ENCODE assay signal across 29 cellular contexts in the genomic region with DNA sequence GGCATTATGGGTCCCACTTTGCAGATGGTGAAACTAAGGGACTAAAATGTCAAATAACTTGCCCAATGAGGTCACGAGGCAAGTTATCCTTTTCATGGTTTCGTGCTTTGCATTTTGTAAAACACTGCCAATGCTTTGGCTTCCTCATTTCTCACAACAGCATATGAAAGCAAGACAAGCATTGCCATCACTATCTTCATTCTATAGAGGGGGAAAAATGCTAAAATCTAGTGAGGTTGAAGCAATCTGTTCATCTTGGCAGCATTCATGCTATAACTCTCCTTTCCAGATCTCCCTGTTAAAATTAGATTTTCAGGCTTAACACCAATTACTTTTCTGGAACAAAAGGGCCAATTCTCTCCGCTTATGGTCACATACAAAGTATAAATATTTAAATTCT. TPM values are rescaled to one million over a fixed set of nuclear protein-coding genes. Genes with fewer than 3 reads are reported as not detected.
"Had no signal": no experiment of that assay in that cellular context is flagged by ENCODE, and none has a peak within 500 bp of the region (broad histone marks: within the 10 kb centered on the region; RNA-seq: fewer than 3 reads in every experiment).

No MANE protein-coding gene starts in this region.

- H3K4me1 Mint-ChIP-seq: activated CD4-positive, alpha-beta memory T cell treated with anti-CD3 and anti-CD28 coated beads, Interleukin-2, amount 10 ng/mL, durations not matched to agents 7 days and 5 days; activated CD4-positive, alpha-beta T cell treated with anti-CD3 and anti-CD28 coated beads, Interleukin-2, amount 10 ng/mL, durations not matched to agents 7 days and 5 days; activated naive CD4-positive, alpha-beta T cell treated with anti-CD3 and anti-CD28 coated beads, Interleukin-2, amount 10 ng/mL, durations not matched to agents 7 days and 5 days; central memory CD8-positive, alpha-beta T cell; stimulated activated effector memory CD8-positive, alpha-beta T cell treated with anti-CD3 and anti-CD28 coated beads, Interleukin-12 subunit alpha, Interleukin-12 subunit beta, amount 100 ng/mL, for 72 hours; T-helper 17 cell had no signal

- H3K27me3 Mint-ChIP-seq: activated T-cell treated with anti-CD3 and anti-CD28 coated beads, Interleukin-2, amount 50 U/mL, for 24 hours; central memory CD8-positive, alpha-beta T cell had no signal

- H3K9me3 Mint-ChIP-seq: activated CD4-positive, alpha-beta memory T cell treated with anti-CD3 and anti-CD28 coated beads, Interleukin-2, amount 10 ng/mL, durations not matched to agents 7 days and 5 days; activated CD4-positive, alpha-beta T cell treated with anti-CD3 and anti-CD28 coated beads, Interleukin-2, amount 10 ng/mL, durations not matched to agents 7 days and 5 days; activated naive CD4-positive, alpha-beta T cell treated with anti-CD3 and anti-CD28 coated beads, Interleukin-2, amount 10 ng/mL, durations not matched to agents 7 days and 5 days; activated T-cell treated with anti-CD3 and anti-CD28 coated beads, Interleukin-2, amount 50 U/mL, for 24 hours; central memory CD8-positive, alpha-beta T cell; mesothelial cell of epicardium; naive thymus-derived CD4-positive, alpha-beta T cell; neural crest cell; stimulated activated effector memory CD8-positive, alpha-beta T cell treated with anti-CD3 and anti-CD28 coated beads, Interleukin-12 subunit alpha, Interleukin-12 subunit beta, amount 100 ng/mL, for 72 hours; stimulated activated naive CD8-positive, alpha-beta T cell treated with anti-CD3 and anti-CD28 coated beads, Interleukin-15, Interleukin-2, amounts not matched to agents 100 ng/mL and 50 ng/mL, for 24 hours; WTC11 had no signal

- FAIRE-seq: colon, small intestine had no signal

- H3K4me2 ChIP-seq: hepatocyte had no signal

- H2AFZ ChIP-seq: hepatocyte, parathyroid adenoma had no signal

- H3K9ac ChIP-seq: parathyroid adenoma had no signal

- H3K4me3 Mint-ChIP-seq: activated CD4-positive, alpha-beta memory T cell treated with anti-CD3 and anti-CD28 coated beads, Interleukin-2, amount 10 ng/mL, durations not matched to agents 7 days and 5 days; activated CD4-positive, alpha-beta T cell treated with anti-CD3 and anti-CD28 coated beads, Interleukin-2, amount 10 ng/mL, durations not matched to agents 7 days and 5 days; activated naive CD4-positive, alpha-beta T cell treated with anti-CD3 and anti-CD28 coated beads, Interleukin-2, amount 10 ng/mL, durations not matched to agents 7 days and 5 days; activated T-cell treated with anti-CD3 and anti-CD28 coated beads, Interleukin-2, amount 50 U/mL, for 24 hours; central memory CD8-positive, alpha-beta T cell; mesothelial cell of epicardium; naive thymus-derived CD4-positive, alpha-beta T cell; neural crest cell; stimulated activated effector memory CD8-positive, alpha-beta T cell treated with anti-CD3 and anti-CD28 coated beads, Interleukin-12 subunit alpha, Interleukin-12 subunit beta, amount 100 ng/mL, for 72 hours; stimulated activated naive CD8-positive, alpha-beta T cell treated with anti-CD3 and anti-CD28 coated beads, Interleukin-15, Interleukin-2, amounts not matched to agents 100 ng/mL and 50 ng/mL, for 24 hours; T-helper 17 cell; WTC11 had no signal

- H3K27ac ChIP-seq: hepatocyte, parathyroid adenoma, psoas muscle, sigmoid colon had no signal

- H3K36me3 ChIP-seq: breast epithelium, gastroesophageal sphincter, sigmoid colon, tibial nerve had no signal

- H3K9me3 ChIP-seq: breast epithelium, gastroesophageal sphincter, psoas muscle, sigmoid colon, tibial nerve had no signal

- H3K27me3 ChIP-seq: breast epithelium, gastroesophageal sphincter, hepatocyte, sigmoid colon, tibial nerve had no signal

- H3K4me1 ChIP-seq: breast epithelium, parathyroid adenoma, psoas muscle, sigmoid colon had no signal

- H3K79me2 ChIP-seq: hepatocyte, parathyroid adenoma had no signal

- H3K4me3 ChIP-seq: breast epithelium, gastroesophageal sphincter, hepatocyte, psoas muscle, sigmoid colon, tibial nerve had no signal

- H3K27ac Mint-ChIP-seq: activated CD4-positive, alpha-beta memory T cell treated with anti-CD3 and anti-CD28 coated beads, Interleukin-2, amount 10 ng/mL, durations not matched to agents 7 days and 5 days; activated CD4-positive, alpha-beta T cell treated with anti-CD3 and anti-CD28 coated beads, Interleukin-2, amount 10 ng/mL, durations not matched to agents 7 days and 5 days; activated naive CD4-positive, alpha-beta T cell treated with anti-CD3 and anti-CD28 coated beads, Interleukin-2, amount 10 ng/mL, durations not matched to agents 7 days and 5 days; activated T-cell treated with anti-CD3 and anti-CD28 coated beads, Interleukin-2, amount 50 U/mL, for 24 hours; mesothelial cell of epicardium; stimulated activated effector memory CD8-positive, alpha-beta T cell treated with anti-CD3 and anti-CD28 coated beads, Interleukin-12 subunit alpha, Interleukin-12 subunit beta, amount 100 ng/mL, for 72 hours; stimulated activated naive CD8-positive, alpha-beta T cell treated with anti-CD3 and anti-CD28 coated beads, Interleukin-15, Interleukin-2, amounts not matched to agents 100 ng/mL and 50 ng/mL, for 24 hours; T-helper 17 cell; WTC11 had no signal

- DNase-seq: activated CD4-positive, alpha-beta memory T cell treated with anti-CD3 and anti-CD28 coated beads, Interleukin-2, amount 10 ng/mL, durations not matched to agents 7 days and 5 days; activated CD4-positive, alpha-beta T cell treated with anti-CD3 and anti-CD28 coated beads for 1 hour; activated CD8-positive, alpha-beta memory T cell treated with anti-CD3 and anti-CD28 coated beads, Interleukin-2, amount 50 U/mL, for 48 hours; activated gamma-delta T cell; activated T-cell treated with anti-CD3 and anti-CD28 coated beads, Interleukin-2, amount 50 U/mL, for 24 hours; amniotic stem cell; effector CD8-positive, alpha-beta T cell; psoas muscle; sigmoid colon; stimulated activated CD4-positive, alpha-beta T cell treated with anti-CD3 and anti-CD28 coated beads, Interleukin-4, amount 100 ng/mL, for 24 hours; T-helper 17 cell; T1000 had no signal

- H3K36me3 Mint-ChIP-seq: activated naive CD4-positive, alpha-beta T cell treated with anti-CD3 and anti-CD28 coated beads, Interleukin-2, amount 10 ng/mL, durations not matched to agents 7 days and 5 days; mesothelial cell of epicardium; naive thymus-derived CD4-positive, alpha-beta T cell; stimulated activated effector memory CD8-positive, alpha-beta T cell treated with anti-CD3 and anti-CD28 coated beads, Interleukin-12 subunit alpha, Interleukin-12 subunit beta, amount 100 ng/mL, for 72 hours; WTC11 had no signal

- ATAC-seq: stimulated activated effector memory CD8-positive, alpha-beta T cell treated with anti-CD3 and anti-CD28 coated beads, Interleukin-12 subunit alpha, Interleukin-12 subunit beta, amount 100 ng/mL, for 72 hours; T-helper 17 cell had no signal

RNA-seq across cellular contexts. Expression of a gene that starts 14.8 kb away (rescaled TPM):
- total RNA-seq: activated CD4-positive, alpha-beta memory T cell treated with anti-CD3 and anti-CD28 coated beads, Interleukin-2, amount 10 ng/mL, durations not matched to agents 7 days and 5 days; activated CD4-positive, alpha-beta T cell treated with anti-CD3 and anti-CD28 coated beads, Interleukin-2, amount 10 ng/mL, durations not matched to agents 7 days and 5 days; fibroblast of villous mesenchyme; T-helper 17 cell had no signal
